ENCODE assay signal across 17 cellular contexts in the genomic region with DNA sequence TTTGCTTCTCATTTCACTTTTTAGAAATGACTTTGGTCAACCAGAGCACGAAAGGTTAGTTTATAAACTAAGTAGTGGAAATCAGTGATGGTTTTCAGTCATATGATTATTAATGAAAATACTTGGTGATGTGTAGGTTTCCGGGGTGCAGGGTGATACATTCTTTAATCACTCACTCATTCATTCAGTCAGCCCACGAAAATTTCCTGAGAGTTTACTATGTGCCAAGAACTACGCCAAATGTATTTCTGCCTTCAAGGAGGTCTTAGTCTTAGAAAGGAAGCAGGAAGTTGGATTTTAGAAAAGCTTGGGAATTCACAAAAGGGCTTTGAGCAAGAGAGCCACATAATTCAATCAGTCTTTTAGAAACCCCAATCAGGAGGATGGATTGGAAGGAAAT.
DNase-seq lines count a peak whose midpoint lies in the region; ATAC-seq lines count a peak whose summit lies in the region.
"Had no signal": no experiment of that assay in that cellular context is flagged by ENCODE, and none has a peak within 500 bp of the region (broad histone marks: within the 10 kb centered on the region; RNA-seq: fewer than 3 reads in every experiment).

No MANE protein-coding gene starts in this region.

- no peak overlapping the region for H3K4me3 ChIP-seq in CD4-positive, CD25-positive, alpha-beta regulatory T cell (ENCODE audit: low read depth, low read length)
- H3K4me3 ChIP-seq in GM23248, result no peak overlapping the region
- H3K4me3 ChIP-seq: BLaER1 treated with 17β-estradiol and CSF1 and Interleukin-3, amounts not matched to agents 10 nM and 100 nM had no signal

- no peak overlapping the region for H3K27ac ChIP-seq in CD4-positive, CD25-positive, alpha-beta regulatory T cell (ENCODE audit: insufficient read depth, low read length, poor library complexity, severe bottlenecking)
- no peak overlapping the region for H3K27ac ChIP-seq in GM23248
- H3K27ac ChIP-seq: BLaER1 treated with 17β-estradiol and CSF1 and Interleukin-3, amounts not matched to agents 10 nM and 100 nM had no signal

- no peaks in the 10 kb centered on the region for H3K9me3 ChIP-seq in CD4-positive, CD25-positive, alpha-beta regulatory T cell (ENCODE audit: control insufficient read depth in 2 of 2, low read length in 2 of 2)
- H3K9me3 ChIP-seq in GM23248 (ENCODE audit: low read depth), result no peaks in the 10 kb centered on the region
- H3K9me3 ChIP-seq: BLaER1 treated with 17β-estradiol and CSF1 and Interleukin-3, amounts not matched to agents 10 nM and 100 nM had no signal

- H3K4me1 Mint-ChIP-seq in CD4-positive, CD25-positive, alpha-beta regulatory T cell, result no peaks in the 10 kb centered on the region
- H3K4me1 Mint-ChIP-seq: H9 had no signal

- WGBS in GM23248 (ENCODE audit: low coverage in 1 of 2, low lambda C conversion rate in 2 of 2, missing lambda C conversion rate in 2 of 2), 2 experiments, result 53 to 55% methylated on average over 4 of the region's 4 CpGs

- no peaks in the 10 kb centered on the region for H3K9me3 Mint-ChIP-seq in CD4-positive, CD25-positive, alpha-beta regulatory T cell
- H3K9me3 Mint-ChIP-seq: CD4-positive, alpha-beta T cell; H9 had no signal

- peaks cover 9% of the 10 kb centered on the region for H3F3A ChIP-seq in GM23248 (ENCODE audit: insufficient read depth)

- H3K36me3 ChIP-seq in CD4-positive, CD25-positive, alpha-beta regulatory T cell (ENCODE audit: control insufficient read depth, insufficient read depth, low read length), result no peaks in the 10 kb centered on the region
- no peaks in the 10 kb centered on the region for H3K36me3 ChIP-seq in GM23248 (ENCODE audit: low read depth)
- H3K36me3 ChIP-seq: BLaER1 treated with 17β-estradiol and CSF1 and Interleukin-3, amounts not matched to agents 10 nM and 100 nM had no signal

- H3K79me2 ChIP-seq in GM23248 (ENCODE audit: insufficient read depth), result no peaks in the 10 kb centered on the region

- in situ Hi-C loops in GM23248 (cut with MboI), result no loop called here

- no peaks in the 10 kb centered on the region for H3K4me1 ChIP-seq in CD4-positive, CD25-positive, alpha-beta regulatory T cell (ENCODE audit: control insufficient read depth, insufficient read depth, low read length, poor library complexity, severe bottlenecking)
- peaks cover 10% of the 10 kb centered on the region; the same call in 1 of the 2 replicates for H3K4me1 ChIP-seq in GM23248 (ENCODE audit: insufficient read depth)

- DNase-seq in CD4-positive, CD25-positive, alpha-beta regulatory T cell, result no peak
- DNase-seq in GM23248 (peak; percentile 21), NCI-H226 (peak; percentile 60), iris pigment epithelial cell (ENCODE audit: low read depth) (peak; percentile 1), inferior parietal cortex (ENCODE audit: extremely low spot score) (no peak), HT-29 (ENCODE audit: low spot score) (no peak)
- DNase-seq in activated CD4-positive, alpha-beta T cell treated with anti-CD3 and anti-CD28 coated beads for 4 hours, result no peak
- DNase-seq: 8988T; Calu3; CD4-positive, alpha-beta T cell; DMS 273 treated with DMSO at 0.1 percent for 48 hours; DMS79; GF-D8; GOT3; H9 had no signal

- H3K27ac Mint-ChIP-seq in CD4-positive, CD25-positive, alpha-beta regulatory T cell, result peak overlapping the region in 2 of 3 donors; percentile 7 to 43
- H3K27ac Mint-ChIP-seq: CD4-positive, alpha-beta T cell had no signal

- no peak for ATAC-seq in CD4-positive, CD25-positive, alpha-beta regulatory T cell (ENCODE audit: low read depth in 2 of 2)
- no peak for ATAC-seq in HG03108 (IDR thresholded peaks at IDR 0.05; ENCODE audit: unreplicated experiment)

- H3K36me3 Mint-ChIP-seq in CD4-positive, CD25-positive, alpha-beta regulatory T cell, result no peaks in the 10 kb centered on the region

- no peaks in the 10 kb centered on the region for H4K20me1 ChIP-seq in GM23248 (ENCODE audit: insufficient read depth)
- H4K20me1 ChIP-seq: BLaER1 treated with 17β-estradiol and CSF1 and Interleukin-3, amounts not matched to agents 10 nM and 100 nM had no signal

- H3K27me3 ChIP-seq in CD4-positive, CD25-positive, alpha-beta regulatory T cell (ENCODE audit: control insufficient read depth, insufficient read depth, low read length), result no peaks in the 10 kb centered on the region
- H3K27me3 ChIP-seq in GM23248 (replicated peaks; ENCODE audit: insufficient read depth), result no peaks in the 10 kb centered on the region
- H3K27me3 ChIP-seq: BLaER1 treated with 17β-estradiol and CSF1 and Interleukin-3, amounts not matched to agents 10 nM and 100 nM had no signal

- H3K9ac ChIP-seq in GM23248, result no peak overlapping the region
- H3K9ac ChIP-seq: BLaER1 treated with 17β-estradiol and CSF1 and Interleukin-3, amounts not matched to agents 10 nM and 100 nM had no signal

- H3K4me2 ChIP-seq in GM23248 (ENCODE audit: unreplicated experiment), result peak overlapping the region; percentile 13
- H3K4me2 ChIP-seq: BLaER1 treated with 17β-estradiol and CSF1 and Interleukin-3, amounts not matched to agents 10 nM and 100 nM had no signal

- no peaks in the 10 kb centered on the region for H3K9me2 ChIP-seq in GM23248 (ENCODE audit: insufficient read depth)

- H2AFZ ChIP-seq in GM23248, result 0 out of 2 replicates have a peak overlapping the region, but pooled peaks have one; percentile 34

- no peak overlapping the region for H3K4me3 Mint-ChIP-seq in CD4-positive, CD25-positive, alpha-beta regulatory T cell
- H3K4me3 Mint-ChIP-seq: CD4-positive, alpha-beta T cell; H9 had no signal

- H3K27me3 Mint-ChIP-seq in CD4-positive, CD25-positive, alpha-beta regulatory T cell, result peaks cover 22% of the 10 kb centered on the region

Comparison
In these comparisons a context has a peak if more than half of its experiments do, and no peak if none do; other contexts are left out.
1. DNase-seq: peak in GM23248 (single experiment), NCI-H226 (single experiment) and iris pigment epithelial cell (single experiment); none in CD4-positive, CD25-positive, alpha-beta regulatory T cell (0 of 3), inferior parietal cortex (single experiment), activated CD4-positive, alpha-beta T cell treated with anti-CD3 and anti-CD28 coated beads for 4 hours (0 of 2) and HT-29 (single experiment).